ENCODE assay signal across 1 cellular context in genomic region chr7:116561697-116562483, GRCh38.
TF ChIP-seq lines count a peak whose summit lies in the region.

No MANE protein-coding gene starts in this region.

TF ChIP-seq in WTC11, 78 proteins besides CTCF, POLR2A, EP300 and RAD21 (continued from another document):
- TF ChIP-seq PREB (CRISPR knock-in tag; IDR thresholded peaks at IDR 0.05; ENCODE audit: borderline replicate concordance) (no peak), USF2 (CRISPR knock-in tag; IDR thresholded peaks at IDR 0.05) (no peak), ZNF138 (CRISPR knock-in tag; conservative IDR thresholded peaks at IDR 0.05) (no peak)
TF ChIP-seq in WTC11: peak in this region for 0.
